In the genomic region with DNA sequence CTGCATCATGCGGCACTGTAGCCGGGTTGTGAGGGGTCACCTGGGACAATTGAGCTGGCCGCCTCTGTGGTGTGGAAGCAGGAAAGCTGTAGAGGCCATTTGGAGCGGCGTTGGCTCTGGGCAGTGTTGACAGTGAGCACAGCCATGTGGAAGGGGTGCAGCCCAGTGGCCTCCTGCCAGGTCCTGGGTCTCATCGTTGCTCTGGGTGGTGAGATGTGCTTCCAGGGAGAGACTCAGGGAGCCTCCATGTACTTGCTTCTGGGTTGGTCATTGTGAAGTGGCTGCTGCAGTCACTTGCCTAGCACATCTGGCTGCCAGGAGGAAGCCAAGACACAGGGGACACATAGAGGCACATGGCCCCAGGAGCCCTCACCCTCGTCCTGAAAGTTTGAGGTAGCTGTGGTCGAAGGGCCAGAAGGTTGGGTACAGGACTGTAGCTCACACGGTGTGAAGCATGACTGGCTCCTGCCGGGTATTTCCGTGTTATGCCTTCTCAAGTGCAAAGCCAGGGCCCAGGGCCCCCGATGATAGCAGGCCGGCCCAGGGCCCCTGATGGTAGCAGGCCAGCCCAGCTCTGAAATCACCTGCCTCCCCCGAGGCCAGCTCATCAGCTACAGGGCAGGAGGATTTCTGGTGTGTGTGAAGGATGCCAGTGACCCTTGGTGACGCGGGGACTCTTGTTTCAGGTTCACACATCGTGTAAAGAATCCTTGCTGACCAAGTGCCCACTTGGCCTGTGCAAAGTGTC, we compare ENCODE assay signal across 19 cellular contexts.
A peak's percentile ranks its signal among the peaks of the same experiment; 100 is the strongest.
DNase-seq lines count a peak whose midpoint lies in the region; ATAC-seq, FAIRE-seq and TF ChIP-seq lines count a peak whose summit lies in the region.
"Had no signal": no experiment of that assay in that cellular context is flagged by ENCODE, and none has a peak within 500 bp of the region (broad histone marks: within the 10 kb centered on the region; RNA-seq: fewer than 3 reads in every experiment).

No MANE protein-coding gene starts in this region.

- no peak overlapping the region for H3K4me2 ChIP-seq in HepG2 (ENCODE audit: low read depth, low read length)

- H3K9me3 ChIP-seq in right lobe of liver = no peaks in the 10 kb centered on the region
- H3K9me3 ChIP-seq in HepG2 (ENCODE audit: low read length) = no peaks in the 10 kb centered on the region
- H3K9me3 ChIP-seq: lower lobe of right lung, SJSA1 had no signal

- TF ChIP-seq EP300 in HepG2 (IDR thresholded peaks at IDR 0.05; ENCODE audit: low read depth in 2 of 2, low read length in 2 of 2) = no peak
- no peak for TF ChIP-seq EP300 in HepG2 (CRISPR knock-in tag; IDR thresholded peaks at IDR 0.05; ENCODE audit: borderline replicate concordance)

- no peak for TF ChIP-seq RAD21 in HepG2 (CRISPR knock-in tag; IDR thresholded peaks at IDR 0.05)

- H3K27me3 ChIP-seq in right lobe of liver (no peaks in the 10 kb centered on the region), HepG2 (ENCODE audit: control insufficient read depth in 1 of 2, insufficient read depth in 2 of 2, low read length in 2 of 2) (no peaks in the 10 kb centered on the region)
- H3K27me3 ChIP-seq: SJSA1 had no signal

- in situ Hi-C loops in HepG2 (cut with HindIII; ENCODE audit: extremely low pct_ligation_motif_present, low pct_unique_long_range_greater_than_20kb) = no loop called here

- H3K9ac ChIP-seq in HepG2 (ENCODE audit: insufficient read depth, low read depth, low read length) = no peak overlapping the region

- no peak for FAIRE-seq in HepG2 (lab: Jason Lieb, UNC)
- FAIRE-seq: astrocyte had no signal

- TF ChIP-seq CTCF in right lobe of liver (IDR thresholded peaks at IDR 0.05) (no peak), HepG2 (CRISPR knock-in tag; IDR thresholded peaks at IDR 0.05) (no peak)

- BruUV-seq in HepG2 (replicated peaks; lab: Mats Ljungman, UMichigan) = no TSS peak

- ATAC-seq in right lobe of liver = no peak
- no peak for ATAC-seq in HepG2
- ATAC-seq: effector memory CD8-positive, alpha-beta T cell; lower lobe of right lung; WTC11 had no signal

- POLR2A ChIA-PET in HepG2 (lab: Yijun Ruan, JAX) = no interaction called here

- WGBS in right lobe of liver (ENCODE audit: insufficient coverage, low coverage, low lambda C conversion rate, missing lambda C conversion rate) = no CpG with 5 or more reads among the region's 17 CpGs
- 94% methylated on average over 11 of the region's 17 CpGs for WGBS in HepG2 (ENCODE audit: low lambda C conversion rate)

- no peak overlapping the region for H2AFZ ChIP-seq in HepG2 (ENCODE audit: low read length)

- H3K4me1 ChIP-seq in right lobe of liver (no peaks in the 10 kb centered on the region), HepG2 (ENCODE audit: insufficient read depth, low read length) (no peaks in the 10 kb centered on the region)
- H3K4me1 ChIP-seq: lower lobe of right lung, SJSA1 had no signal

- intact Hi-C loops in right lobe of liver (cut with DNase I) (no loop called here), HepG2 (cut with micrococcal nuclease; ENCODE audit: unreplicated experiment) (no loop called here), cardiac septum (cut with DNase I) (no loop called here), posterior vena cava (cut with DNase I) (no loop called here)

- CTCF ChIA-PET in HepG2 (lab: Yijun Ruan, JAX; ENCODE audit: low intra/inter-chr PET ratio, low total read pairs) = no interaction called here

- DNase-seq in right lobe of liver = peak in 2 of 3 donors; percentile 11 to 43
- DNase-seq in HepG2 (ENCODE audit: low spot score) = no peak
- peak; percentile 76 for DNase-seq in cardiac septum (ENCODE audit: low spot score)
- DNase-seq in posterior vena cava (ENCODE audit: low spot score) = peak; percentile 50
- DNase-seq in cerebellar nuclear complex (lab: John Stamatoyannopoulos, UW) = no peak
- DNase-seq in NCI-H1092 (lab: John Stamatoyannopoulos, UW) = no peak
- DNase-seq in COLO668 (lab: John Stamatoyannopoulos, UW; ENCODE audit: unreplicated experiment) = no peak
- DNase-seq: activated gamma-delta T cell; CD4-positive, CD25-positive, alpha-beta regulatory T cell; effector memory CD8-positive, alpha-beta T cell; HCEC 1CT; lower lobe of right lung; NCI-H1436 treated with DMSO at 0.1 percent for 48 hours; NCI-H2171 treated with DMSO at 0.1 percent for 48 hours; NCI-H774; stimulated activated CD4-positive, alpha-beta T cell treated with anti-CD3 and anti-CD28 coated beads, Interleukin-4, amount 100 ng/mL, for 4 hours had no signal

- H3K36me3 ChIP-seq in right lobe of liver (peaks cover 0 to 32% (median 5%) of the 10 kb centered on the region in 4 donors), HepG2 (replicated peaks in 1 of 2; ENCODE audit: control insufficient read depth in 1 of 2, insufficient read depth in 2 of 2, low read length in 2 of 2) (peaks cover 29 to 49% of the 10 kb centered on the region in 2 experiments)

- no peaks in the 10 kb centered on the region for H3K79me2 ChIP-seq in HepG2 (ENCODE audit: insufficient read depth, low read length)

- H3K4me3 ChIP-seq in right lobe of liver (no peak overlapping the region), HepG2 (replicated peaks in 1 of 3; ENCODE audit: insufficient read depth in 1 of 3, low read depth in 2 of 3, low read length in 3 of 3) (no peak overlapping the region)
- H3K4me3 ChIP-seq: lower lobe of right lung, SJSA1 had no signal

- no peaks in the 10 kb centered on the region; the same call in 1 of the 2 replicates for H4K20me1 ChIP-seq in HepG2 (ENCODE audit: insufficient read depth, low read length)

- no peak for TF ChIP-seq POLR2A in right lobe of liver (IDR thresholded peaks at IDR 0.05)
- no peak for TF ChIP-seq POLR2A in HepG2 (IDR thresholded peaks at IDR 0.05; ENCODE audit: insufficient read depth in 1 of 2, low read depth in 2 of 2, low read length in 2 of 2)

- H3K27ac ChIP-seq in right lobe of liver = no peak overlapping the region
- no peak overlapping the region for H3K27ac ChIP-seq in HepG2 (ENCODE audit: extremely low read length, insufficient read depth, low read length)
- H3K27ac ChIP-seq: lower lobe of right lung, SJSA1 had no signal

TF ChIP-seq in HepG2, 621 proteins besides CTCF, POLR2A, EP300 and RAD21 (continues in another document):
- TF ChIP-seq MED13 (CRISPR knock-in tag; IDR thresholded peaks at IDR 0.05) = no peak
- TF ChIP-seq, protein P1, sequence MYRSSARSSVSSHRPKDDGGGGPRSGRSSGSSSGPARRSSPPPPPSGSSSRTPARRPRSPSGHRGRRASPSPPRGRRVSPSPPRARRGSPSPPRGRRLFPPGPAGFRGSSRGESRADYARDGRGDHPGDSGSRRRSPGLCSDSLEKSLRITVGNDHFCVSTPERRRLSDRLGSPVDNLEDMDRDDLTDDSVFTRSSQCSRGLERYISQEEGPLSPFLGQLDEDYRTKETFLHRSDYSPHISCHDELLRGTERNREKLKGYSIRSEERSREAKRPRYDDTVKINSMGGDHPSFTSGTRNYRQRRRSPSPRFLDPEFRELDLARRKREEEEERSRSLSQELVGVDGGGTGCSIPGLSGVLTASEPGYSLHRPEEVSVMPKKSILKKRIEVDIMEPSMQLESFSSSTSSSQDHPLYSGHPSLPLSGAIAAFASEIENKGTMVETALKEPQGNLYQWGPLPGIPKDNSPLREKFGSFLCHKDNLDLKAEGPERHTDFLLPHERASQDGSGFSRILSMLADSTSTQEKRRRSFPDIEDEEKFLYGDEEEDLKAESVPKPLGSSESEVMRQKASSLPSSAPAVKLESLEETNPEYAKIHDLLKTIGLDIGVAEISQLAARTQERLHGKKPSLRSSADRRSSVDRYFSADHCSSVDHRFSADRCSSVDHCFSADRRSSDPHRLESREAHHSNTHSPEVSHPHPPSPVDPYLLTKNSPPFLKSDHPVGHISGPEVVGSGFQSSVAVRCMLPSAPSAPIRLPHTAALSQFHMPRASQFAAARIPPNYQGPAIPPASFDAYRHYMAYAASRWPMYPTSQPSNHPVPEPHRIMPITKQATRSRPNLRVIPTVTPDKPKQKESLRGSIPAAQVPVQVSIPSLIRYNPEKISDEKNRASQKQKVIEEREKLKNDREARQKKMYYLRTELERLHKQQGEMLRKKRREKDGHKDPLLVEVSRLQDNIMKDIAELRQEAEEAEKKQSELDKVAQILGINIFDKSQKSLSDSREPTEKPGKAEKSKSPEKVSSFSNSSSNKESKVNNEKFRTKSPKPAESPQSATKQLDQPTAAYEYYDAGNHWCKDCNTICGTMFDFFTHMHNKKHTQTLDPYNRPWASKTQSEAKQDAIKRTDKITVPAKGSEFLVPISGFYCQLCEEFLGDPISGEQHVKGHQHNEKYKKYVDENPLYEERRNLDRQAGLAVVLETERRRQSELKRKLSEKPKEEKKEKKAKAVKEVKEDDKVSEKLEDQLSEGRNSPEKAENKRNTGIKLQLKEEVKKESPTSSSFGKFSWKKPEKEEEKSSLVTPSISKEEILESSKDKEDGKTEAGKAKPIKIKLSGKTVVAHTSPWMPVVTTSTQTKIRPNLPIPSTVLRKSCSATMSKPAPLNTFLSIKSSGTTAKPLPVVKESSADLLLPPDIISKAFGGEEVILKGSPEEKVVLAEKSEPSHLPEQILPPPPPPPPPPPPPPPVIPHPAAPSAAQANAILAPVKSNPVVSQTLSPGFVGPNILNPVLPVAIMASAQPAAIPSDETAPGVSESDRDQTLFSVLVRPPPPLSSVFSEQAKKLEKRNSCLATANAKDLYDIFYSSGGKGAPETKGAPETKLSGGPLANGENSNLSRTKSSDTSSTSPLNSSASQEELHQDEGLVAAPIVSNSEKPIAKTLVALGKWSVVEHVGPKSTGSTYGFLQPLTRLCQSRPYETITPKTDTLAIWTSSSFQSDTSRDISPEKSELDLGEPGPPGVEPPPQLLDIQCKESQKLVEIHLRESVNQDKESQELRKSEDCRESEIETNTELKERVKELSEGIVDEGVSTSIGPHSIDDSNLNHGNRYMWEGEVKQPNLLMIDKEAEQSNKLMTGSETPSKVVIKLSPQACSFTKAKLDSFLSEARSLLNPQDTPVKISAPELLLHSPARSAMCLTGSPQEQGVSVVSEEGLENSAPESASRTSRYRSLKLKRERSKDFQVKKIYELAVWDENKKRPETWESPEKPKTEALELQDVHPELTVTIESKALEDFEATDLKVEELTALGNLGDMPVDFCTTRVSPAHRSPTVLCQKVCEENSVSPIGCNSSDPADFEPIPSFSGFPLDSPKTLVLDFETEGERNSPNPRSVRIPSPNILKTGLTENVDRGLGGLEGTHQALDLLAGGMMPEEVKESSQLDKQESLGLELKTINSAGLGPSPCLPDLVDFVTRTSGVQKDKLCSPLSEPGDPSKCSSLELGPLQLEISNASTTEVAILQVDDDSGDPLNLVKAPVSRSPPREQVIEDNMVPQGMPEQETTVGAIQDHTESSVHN (CRISPR knock-in tag; IDR thresholded peaks at IDR 0.05) = no peak
- no peak for TF ChIP-seq REL (CRISPR knock-in tag; conservative IDR thresholded peaks at IDR 0.05)
- no peak for TF ChIP-seq KMT2B (CRISPR knock-in tag; IDR thresholded peaks at IDR 0.05)
- no peak for TF ChIP-seq NR2F2 (IDR thresholded peaks at IDR 0.05; ENCODE audit: borderline replicate concordance, low read depth)

Comparison
In these comparisons a context has a peak if more than half of its experiments do, and no peak if none do; other contexts are left out.
1. DNase-seq: peak in right lobe of liver (2 of 3), cardiac septum (single experiment) and posterior vena cava (single experiment); none in HepG2 (single experiment), cerebellar nuclear complex (0 of 2), NCI-H1092 (single experiment) and COLO668 (single experiment).